ENCODE assay signal across 27 cellular contexts in the genomic region with DNA sequence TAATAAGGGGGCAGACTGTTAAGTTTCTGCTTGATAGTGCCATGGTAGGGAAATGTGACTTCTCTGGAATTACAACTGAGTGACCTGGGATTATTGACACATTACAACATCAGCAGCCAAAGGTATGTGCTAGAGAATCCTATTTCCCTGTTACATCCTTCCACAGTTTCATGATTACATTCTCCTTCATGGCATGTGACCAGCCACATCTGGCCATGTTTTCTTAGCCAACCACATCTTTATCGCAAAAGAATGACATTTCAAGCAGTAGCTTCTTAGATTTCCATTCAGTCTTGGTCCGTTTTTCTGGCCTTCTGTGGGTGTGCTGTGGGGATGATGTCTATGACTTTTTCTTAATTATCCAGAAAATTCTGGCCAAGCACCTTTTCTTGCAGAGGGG.
"Had no signal": no experiment of that assay in that cellular context is flagged by ENCODE, and none has a peak within 500 bp of the region (broad histone marks: within the 10 kb centered on the region; RNA-seq: fewer than 3 reads in every experiment).

No MANE protein-coding gene starts in this region.

- H3K27ac ChIP-seq: body of pancreas, hepatocyte, left lung, ovary, prostate gland, right atrium auricular region, spleen, vagina had no signal

- H3K27me3 Mint-ChIP-seq: dendritic cell treated with granulocyte-macrophage colony-stimulating factor and Interleukin-4, amounts not matched to agents 40 ng/mL and 50 ng/mL, for 4 days; type B pancreatic cell had no signal

- ATAC-seq: activated CD4-positive, alpha-beta T cell treated with anti-CD3 and anti-CD28 coated beads for 36 hours; body of pancreas; left lung; naive thymus-derived CD4-positive, alpha-beta T cell; WTC11 had no signal

- H3K4me3 Mint-ChIP-seq: activated CD4-positive, alpha-beta T cell treated with anti-CD3 and anti-CD28 coated beads for 36 hours; activated naive CD4-positive, alpha-beta T cell treated with anti-CD3 and anti-CD28 coated beads for 36 hours; activated naive CD8-positive, alpha-beta T cell treated with anti-CD3 and anti-CD28 coated beads, Interleukin-2, amount 10 ng/mL, durations not matched to agents 7 days and 5 days; dendritic cell treated with granulocyte-macrophage colony-stimulating factor and Interleukin-4, amounts not matched to agents 40 ng/mL and 50 ng/mL, for 4 days; immature natural killer cell; naive thymus-derived CD4-positive, alpha-beta T cell; T-helper 1 cell treated with Interleukin-12 subunit alpha and Interleukin-12 subunit beta and Interleukin-4 antibody, amounts not matched to agents 30 μg/mL and 1 μg/mL, for 36 hours; type B pancreatic cell; WTC11 had no signal

- H3K4me2 ChIP-seq: hepatocyte had no signal

- H3K79me2 ChIP-seq: hepatocyte had no signal

- H3K36me3 Mint-ChIP-seq: activated naive CD8-positive, alpha-beta T cell treated with anti-CD3 and anti-CD28 coated beads, Interleukin-2, amount 10 ng/mL, durations not matched to agents 7 days and 5 days; immature natural killer cell; naive thymus-derived CD4-positive, alpha-beta T cell; WTC11 had no signal

- DNase-seq: activated CD4-positive, alpha-beta T cell treated with anti-CD3 and anti-CD28 coated beads for 36 hours; activated CD4-positive, alpha-beta T cell treated with anti-CD3 and anti-CD28 coated beads, Interleukin-2, amount 50 U/mL, for 48 hours; activated effector memory CD4-positive, alpha-beta T cell treated with Interleukin-2 at 50 U/mL for 16 hours; activated naive CD4-positive, alpha-beta T cell treated with anti-CD3 and anti-CD28 coated beads for 36 hours; activated naive CD8-positive, alpha-beta T cell treated with anti-CD3 and anti-CD28 coated beads, Interleukin-2, amount 10 ng/mL, durations not matched to agents 7 days and 5 days; activated T-cell treated with anti-CD3 and anti-CD28 coated beads, Interleukin-2, amount 50 U/mL, for 48 hours; body of pancreas; effector CD4-positive, alpha-beta T cell; foreskin melanocyte; immature natural killer cell; kidney glomerular epithelial cell; left lung; naive thymus-derived CD4-positive, alpha-beta T cell; ovary; spleen; stimulated activated CD4-positive, alpha-beta T cell treated with anti-CD3 and anti-CD28 coated beads, Interleukin-4, amount 100 ng/mL, for 1 hour; stimulated activated naive CD4-positive, alpha-beta T cell; T1000 had no signal

- H3K4me1 Mint-ChIP-seq: activated CD4-positive, alpha-beta T cell treated with anti-CD3 and anti-CD28 coated beads for 36 hours; activated naive CD8-positive, alpha-beta T cell treated with anti-CD3 and anti-CD28 coated beads, Interleukin-2, amount 10 ng/mL, durations not matched to agents 7 days and 5 days; immature natural killer cell; naive thymus-derived CD4-positive, alpha-beta T cell had no signal

- H3K9me3 ChIP-seq: body of pancreas, left lung, ovary, prostate gland, right atrium auricular region, spleen, thoracic aorta, vagina had no signal

- H3K4me1 ChIP-seq: body of pancreas had no signal

- H3K27me3 ChIP-seq: body of pancreas, hepatocyte, left lung, ovary, right atrium auricular region, spleen, vagina had no signal

- H3K27ac Mint-ChIP-seq: activated CD4-positive, alpha-beta T cell treated with anti-CD3 and anti-CD28 coated beads for 36 hours; activated naive CD4-positive, alpha-beta T cell treated with anti-CD3 and anti-CD28 coated beads for 36 hours; activated naive CD8-positive, alpha-beta T cell treated with anti-CD3 and anti-CD28 coated beads, Interleukin-2, amount 10 ng/mL, durations not matched to agents 7 days and 5 days; dendritic cell treated with granulocyte-macrophage colony-stimulating factor and Interleukin-4, amounts not matched to agents 40 ng/mL and 50 ng/mL, for 4 days; immature natural killer cell; naive thymus-derived CD4-positive, alpha-beta T cell; T-helper 1 cell treated with Interleukin-12 subunit alpha and Interleukin-12 subunit beta and Interleukin-4 antibody, amounts not matched to agents 30 μg/mL and 1 μg/mL, for 36 hours; WTC11 had no signal

- H3K4me3 ChIP-seq: body of pancreas, hepatocyte, left lung, ovary, prostate gland, right atrium auricular region, spleen, thoracic aorta, vagina had no signal

- H2AFZ ChIP-seq: hepatocyte had no signal

- H3K36me3 ChIP-seq: ovary, prostate gland, vagina had no signal

- H3K9me3 Mint-ChIP-seq: activated naive CD4-positive, alpha-beta T cell treated with anti-CD3 and anti-CD28 coated beads for 36 hours; activated naive CD8-positive, alpha-beta T cell treated with anti-CD3 and anti-CD28 coated beads, Interleukin-2, amount 10 ng/mL, durations not matched to agents 7 days and 5 days; dendritic cell treated with granulocyte-macrophage colony-stimulating factor and Interleukin-4, amounts not matched to agents 40 ng/mL and 50 ng/mL, for 4 days; immature natural killer cell; naive thymus-derived CD4-positive, alpha-beta T cell; T-helper 1 cell treated with Interleukin-12 subunit alpha and Interleukin-12 subunit beta and Interleukin-4 antibody, amounts not matched to agents 30 μg/mL and 1 μg/mL, for 36 hours; type B pancreatic cell; WTC11 had no signal
